ENCODE assay signal across 2 cellular contexts in the genomic region with DNA sequence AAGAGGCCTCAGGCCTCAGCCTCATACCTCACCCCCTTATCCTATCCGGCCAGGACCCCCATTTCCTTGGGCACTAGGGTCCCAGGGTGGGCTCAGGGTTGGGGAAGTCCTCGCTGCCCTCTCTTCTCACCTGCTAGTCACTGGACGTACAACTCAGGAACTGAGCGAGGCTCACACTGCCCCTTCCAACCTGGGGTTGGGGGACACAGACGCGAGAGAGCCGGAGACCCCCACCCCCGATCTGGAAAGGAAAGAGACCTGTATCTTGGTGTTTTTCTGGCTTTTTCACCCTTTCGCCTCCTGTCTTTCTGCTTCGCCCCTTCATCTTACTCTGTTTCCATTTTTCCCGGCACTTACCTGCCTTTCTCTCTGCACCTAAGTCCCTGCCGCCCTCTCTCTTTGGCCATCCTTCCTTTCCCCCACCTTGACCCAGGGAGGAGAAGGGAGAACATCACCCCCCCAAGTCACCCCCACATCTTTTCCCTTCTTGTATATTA.
TF ChIP-seq lines count a peak whose summit lies in the region.

No MANE protein-coding gene starts in this region.

TF ChIP-seq in A549, 52 proteins besides CTCF, POLR2A, EP300 and RAD21 (continued from another document and continues in another):
- TF ChIP-seq, protein P1, sequence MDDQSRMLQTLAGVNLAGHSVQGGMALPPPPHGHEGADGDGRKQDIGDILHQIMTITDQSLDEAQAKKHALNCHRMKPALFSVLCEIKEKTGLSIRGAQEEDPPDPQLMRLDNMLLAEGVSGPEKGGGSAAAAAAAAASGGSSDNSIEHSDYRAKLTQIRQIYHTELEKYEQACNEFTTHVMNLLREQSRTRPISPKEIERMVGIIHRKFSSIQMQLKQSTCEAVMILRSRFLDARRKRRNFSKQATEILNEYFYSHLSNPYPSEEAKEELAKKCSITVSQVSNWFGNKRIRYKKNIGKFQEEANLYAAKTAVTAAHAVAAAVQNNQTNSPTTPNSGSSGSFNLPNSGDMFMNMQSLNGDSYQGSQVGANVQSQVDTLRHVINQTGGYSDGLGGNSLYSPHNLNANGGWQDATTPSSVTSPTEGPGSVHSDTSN (IDR thresholded peaks at IDR 0.05): no peak
- TF ChIP-seq RARB (CRISPR knock-in tag; IDR thresholded peaks at IDR 0.05): peak; percentile 90
- TF ChIP-seq MAZ (IDR thresholded peaks at IDR 0.05; ENCODE audit: borderline replicate concordance, low read depth, low read length): no peak
- TF ChIP-seq KDM1A (IDR thresholded peaks at IDR 0.05; ENCODE audit: low read depth): no peak
- TF ChIP-seq FOXS1 (CRISPR knock-in tag; IDR thresholded peaks at IDR 0.05): no peak
- no peak for TF ChIP-seq CEBPB (IDR thresholded peaks at IDR 0.05)
- TF ChIP-seq FOSL2 (IDR thresholded peaks at IDR 0.05): no peak
- peak; percentile 49 for TF ChIP-seq FOSL2 (CRISPR knock-in tag; IDR thresholded peaks at IDR 0.05)
- peak; percentile 99 for TF ChIP-seq HOXA7 (CRISPR knock-in tag; IDR thresholded peaks at IDR 0.05)
- TF ChIP-seq, protein P2, sequence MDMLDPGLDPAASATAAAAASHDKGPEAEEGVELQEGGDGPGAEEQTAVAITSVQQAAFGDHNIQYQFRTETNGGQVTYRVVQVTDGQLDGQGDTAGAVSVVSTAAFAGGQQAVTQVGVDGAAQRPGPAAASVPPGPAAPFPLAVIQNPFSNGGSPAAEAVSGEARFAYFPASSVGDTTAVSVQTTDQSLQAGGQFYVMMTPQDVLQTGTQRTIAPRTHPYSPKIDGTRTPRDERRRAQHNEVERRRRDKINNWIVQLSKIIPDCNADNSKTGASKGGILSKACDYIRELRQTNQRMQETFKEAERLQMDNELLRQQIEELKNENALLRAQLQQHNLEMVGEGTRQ (IDR thresholded peaks at IDR 0.05): no peak
- peak; percentile 98 for TF ChIP-seq TFCP2L1 (CRISPR knock-in tag; IDR thresholded peaks at IDR 0.05)
- TF ChIP-seq, protein P3, sequence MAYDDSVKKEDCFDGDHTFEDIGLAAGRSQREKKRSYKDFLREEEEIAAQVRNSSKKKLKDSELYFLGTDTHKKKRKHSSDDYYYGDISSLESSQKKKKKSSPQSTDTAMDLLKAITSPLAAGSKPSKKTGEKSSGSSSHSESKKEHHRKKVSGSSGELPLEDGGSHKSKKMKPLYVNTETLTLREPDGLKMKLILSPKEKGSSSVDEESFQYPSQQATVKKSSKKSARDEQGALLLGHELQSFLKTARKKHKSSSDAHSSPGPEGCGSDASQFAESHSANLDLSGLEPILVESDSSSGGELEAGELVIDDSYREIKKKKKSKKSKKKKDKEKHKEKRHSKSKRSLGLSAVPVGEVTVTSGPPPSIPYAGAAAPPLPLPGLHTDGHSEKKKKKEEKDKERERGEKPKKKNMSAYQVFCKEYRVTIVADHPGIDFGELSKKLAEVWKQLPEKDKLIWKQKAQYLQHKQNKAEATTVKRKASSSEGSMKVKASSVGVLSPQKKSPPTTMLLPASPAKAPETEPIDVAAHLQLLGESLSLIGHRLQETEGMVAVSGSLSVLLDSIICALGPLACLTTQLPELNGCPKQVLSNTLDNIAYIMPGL (CRISPR knock-in tag; IDR thresholded peaks at IDR 0.05; ENCODE audit: borderline replicate concordance): peak; percentile 86
- TF ChIP-seq NPAS2 (CRISPR knock-in tag; IDR thresholded peaks at IDR 0.05; ENCODE audit: borderline replicate concordance): no peak
- no peak for TF ChIP-seq HOXB13 (CRISPR knock-in tag; IDR thresholded peaks at IDR 0.05; ENCODE audit: low read depth)
- no peak for TF ChIP-seq ZFP36 (IDR thresholded peaks at IDR 0.05; ENCODE audit: borderline replicate concordance, partially characterized antibody)
- TF ChIP-seq HOXB5 (CRISPR knock-in tag; IDR thresholded peaks at IDR 0.05): peak; percentile 63; the same call in 1 of the 2 replicates
- TF ChIP-seq, protein P4, sequence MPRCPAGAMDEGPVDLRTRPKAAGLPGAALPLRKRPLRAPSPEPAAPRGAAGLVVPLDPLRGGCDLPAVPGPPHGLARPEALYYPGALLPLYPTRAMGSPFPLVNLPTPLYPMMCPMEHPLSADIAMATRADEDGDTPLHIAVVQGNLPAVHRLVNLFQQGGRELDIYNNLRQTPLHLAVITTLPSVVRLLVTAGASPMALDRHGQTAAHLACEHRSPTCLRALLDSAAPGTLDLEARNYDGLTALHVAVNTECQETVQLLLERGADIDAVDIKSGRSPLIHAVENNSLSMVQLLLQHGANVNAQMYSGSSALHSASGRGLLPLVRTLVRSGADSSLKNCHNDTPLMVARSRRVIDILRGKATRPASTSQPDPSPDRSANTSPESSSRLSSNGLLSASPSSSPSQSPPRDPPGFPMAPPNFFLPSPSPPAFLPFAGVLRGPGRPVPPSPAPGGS (IDR thresholded peaks at IDR 0.05): no peak
- TF ChIP-seq ZSCAN20 (CRISPR knock-in tag; IDR thresholded peaks at IDR 0.05): no peak
- TF ChIP-seq FOSB (CRISPR knock-in tag; IDR thresholded peaks at IDR 0.05): peak; percentile 98
- TF ChIP-seq, protein P5, sequence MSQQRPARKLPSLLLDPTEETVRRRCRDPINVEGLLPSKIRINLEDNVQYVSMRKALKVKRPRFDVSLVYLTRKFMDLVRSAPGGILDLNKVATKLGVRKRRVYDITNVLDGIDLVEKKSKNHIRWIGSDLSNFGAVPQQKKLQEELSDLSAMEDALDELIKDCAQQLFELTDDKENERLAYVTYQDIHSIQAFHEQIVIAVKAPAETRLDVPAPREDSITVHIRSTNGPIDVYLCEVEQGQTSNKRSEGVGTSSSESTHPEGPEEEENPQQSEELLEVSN (IDR thresholded peaks at IDR 0.05; ENCODE audit: borderline replicate concordance, low read depth): no peak
- TF ChIP-seq, protein P6, sequence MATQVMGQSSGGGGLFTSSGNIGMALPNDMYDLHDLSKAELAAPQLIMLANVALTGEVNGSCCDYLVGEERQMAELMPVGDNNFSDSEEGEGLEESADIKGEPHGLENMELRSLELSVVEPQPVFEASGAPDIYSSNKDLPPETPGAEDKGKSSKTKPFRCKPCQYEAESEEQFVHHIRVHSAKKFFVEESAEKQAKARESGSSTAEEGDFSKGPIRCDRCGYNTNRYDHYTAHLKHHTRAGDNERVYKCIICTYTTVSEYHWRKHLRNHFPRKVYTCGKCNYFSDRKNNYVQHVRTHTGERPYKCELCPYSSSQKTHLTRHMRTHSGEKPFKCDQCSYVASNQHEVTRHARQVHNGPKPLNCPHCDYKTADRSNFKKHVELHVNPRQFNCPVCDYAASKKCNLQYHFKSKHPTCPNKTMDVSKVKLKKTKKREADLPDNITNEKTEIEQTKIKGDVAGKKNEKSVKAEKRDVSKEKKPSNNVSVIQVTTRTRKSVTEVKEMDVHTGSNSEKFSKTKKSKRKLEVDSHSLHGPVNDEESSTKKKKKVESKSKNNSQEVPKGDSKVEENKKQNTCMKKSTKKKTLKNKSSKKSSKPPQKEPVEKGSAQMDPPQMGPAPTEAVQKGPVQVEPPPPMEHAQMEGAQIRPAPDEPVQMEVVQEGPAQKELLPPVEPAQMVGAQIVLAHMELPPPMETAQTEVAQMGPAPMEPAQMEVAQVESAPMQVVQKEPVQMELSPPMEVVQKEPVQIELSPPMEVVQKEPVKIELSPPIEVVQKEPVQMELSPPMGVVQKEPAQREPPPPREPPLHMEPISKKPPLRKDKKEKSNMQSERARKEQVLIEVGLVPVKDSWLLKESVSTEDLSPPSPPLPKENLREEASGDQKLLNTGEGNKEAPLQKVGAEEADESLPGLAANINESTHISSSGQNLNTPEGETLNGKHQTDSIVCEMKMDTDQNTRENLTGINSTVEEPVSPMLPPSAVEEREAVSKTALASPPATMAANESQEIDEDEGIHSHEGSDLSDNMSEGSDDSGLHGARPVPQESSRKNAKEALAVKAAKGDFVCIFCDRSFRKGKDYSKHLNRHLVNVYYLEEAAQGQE (IDR thresholded peaks at IDR 0.05): no peak; the same call in 1 of the 2 replicates
- no peak for TF ChIP-seq KDM5A (IDR thresholded peaks at IDR 0.05)

TF ChIP-seq in WTC11, 78 proteins besides CTCF, POLR2A, EP300 and RAD21 (continued from another document):
- TF ChIP-seq, protein P7, sequence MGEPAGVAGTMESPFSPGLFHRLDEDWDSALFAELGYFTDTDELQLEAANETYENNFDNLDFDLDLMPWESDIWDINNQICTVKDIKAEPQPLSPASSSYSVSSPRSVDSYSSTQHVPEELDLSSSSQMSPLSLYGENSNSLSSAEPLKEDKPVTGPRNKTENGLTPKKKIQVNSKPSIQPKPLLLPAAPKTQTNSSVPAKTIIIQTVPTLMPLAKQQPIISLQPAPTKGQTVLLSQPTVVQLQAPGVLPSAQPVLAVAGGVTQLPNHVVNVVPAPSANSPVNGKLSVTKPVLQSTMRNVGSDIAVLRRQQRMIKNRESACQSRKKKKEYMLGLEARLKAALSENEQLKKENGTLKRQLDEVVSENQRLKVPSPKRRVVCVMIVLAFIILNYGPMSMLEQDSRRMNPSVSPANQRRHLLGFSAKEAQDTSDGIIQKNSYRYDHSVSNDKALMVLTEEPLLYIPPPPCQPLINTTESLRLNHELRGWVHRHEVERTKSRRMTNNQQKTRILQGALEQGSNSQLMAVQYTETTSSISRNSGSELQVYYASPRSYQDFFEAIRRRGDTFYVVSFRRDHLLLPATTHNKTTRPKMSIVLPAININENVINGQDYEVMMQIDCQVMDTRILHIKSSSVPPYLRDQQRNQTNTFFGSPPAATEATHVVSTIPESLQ (CRISPR knock-in tag; IDR thresholded peaks at IDR 0.05): no peak
- TF ChIP-seq, protein P8, sequence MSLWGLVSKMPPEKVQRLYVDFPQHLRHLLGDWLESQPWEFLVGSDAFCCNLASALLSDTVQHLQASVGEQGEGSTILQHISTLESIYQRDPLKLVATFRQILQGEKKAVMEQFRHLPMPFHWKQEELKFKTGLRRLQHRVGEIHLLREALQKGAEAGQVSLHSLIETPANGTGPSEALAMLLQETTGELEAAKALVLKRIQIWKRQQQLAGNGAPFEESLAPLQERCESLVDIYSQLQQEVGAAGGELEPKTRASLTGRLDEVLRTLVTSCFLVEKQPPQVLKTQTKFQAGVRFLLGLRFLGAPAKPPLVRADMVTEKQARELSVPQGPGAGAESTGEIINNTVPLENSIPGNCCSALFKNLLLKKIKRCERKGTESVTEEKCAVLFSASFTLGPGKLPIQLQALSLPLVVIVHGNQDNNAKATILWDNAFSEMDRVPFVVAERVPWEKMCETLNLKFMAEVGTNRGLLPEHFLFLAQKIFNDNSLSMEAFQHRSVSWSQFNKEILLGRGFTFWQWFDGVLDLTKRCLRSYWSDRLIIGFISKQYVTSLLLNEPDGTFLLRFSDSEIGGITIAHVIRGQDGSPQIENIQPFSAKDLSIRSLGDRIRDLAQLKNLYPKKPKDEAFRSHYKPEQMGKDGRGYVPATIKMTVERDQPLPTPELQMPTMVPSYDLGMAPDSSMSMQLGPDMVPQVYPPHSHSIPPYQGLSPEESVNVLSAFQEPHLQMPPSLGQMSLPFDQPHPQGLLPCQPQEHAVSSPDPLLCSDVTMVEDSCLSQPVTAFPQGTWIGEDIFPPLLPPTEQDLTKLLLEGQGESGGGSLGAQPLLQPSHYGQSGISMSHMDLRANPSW (CRISPR knock-in tag; conservative IDR thresholded peaks at IDR 0.05; ENCODE audit: low read depth): no peak
- TF ChIP-seq, protein P9, sequence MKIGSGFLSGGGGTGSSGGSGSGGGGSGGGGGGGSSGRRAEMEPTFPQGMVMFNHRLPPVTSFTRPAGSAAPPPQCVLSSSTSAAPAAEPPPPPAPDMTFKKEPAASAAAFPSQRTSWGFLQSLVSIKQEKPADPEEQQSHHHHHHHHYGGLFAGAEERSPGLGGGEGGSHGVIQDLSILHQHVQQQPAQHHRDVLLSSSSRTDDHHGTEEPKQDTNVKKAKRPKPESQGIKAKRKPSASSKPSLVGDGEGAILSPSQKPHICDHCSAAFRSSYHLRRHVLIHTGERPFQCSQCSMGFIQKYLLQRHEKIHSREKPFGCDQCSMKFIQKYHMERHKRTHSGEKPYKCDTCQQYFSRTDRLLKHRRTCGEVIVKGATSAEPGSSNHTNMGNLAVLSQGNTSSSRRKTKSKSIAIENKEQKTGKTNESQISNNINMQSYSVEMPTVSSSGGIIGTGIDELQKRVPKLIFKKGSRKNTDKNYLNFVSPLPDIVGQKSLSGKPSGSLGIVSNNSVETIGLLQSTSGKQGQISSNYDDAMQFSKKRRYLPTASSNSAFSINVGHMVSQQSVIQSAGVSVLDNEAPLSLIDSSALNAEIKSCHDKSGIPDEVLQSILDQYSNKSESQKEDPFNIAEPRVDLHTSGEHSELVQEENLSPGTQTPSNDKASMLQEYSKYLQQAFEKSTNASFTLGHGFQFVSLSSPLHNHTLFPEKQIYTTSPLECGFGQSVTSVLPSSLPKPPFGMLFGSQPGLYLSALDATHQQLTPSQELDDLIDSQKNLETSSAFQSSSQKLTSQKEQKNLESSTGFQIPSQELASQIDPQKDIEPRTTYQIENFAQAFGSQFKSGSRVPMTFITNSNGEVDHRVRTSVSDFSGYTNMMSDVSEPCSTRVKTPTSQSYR (CRISPR knock-in tag; IDR thresholded peaks at IDR 0.05): no peak
- TF ChIP-seq, protein P10, sequence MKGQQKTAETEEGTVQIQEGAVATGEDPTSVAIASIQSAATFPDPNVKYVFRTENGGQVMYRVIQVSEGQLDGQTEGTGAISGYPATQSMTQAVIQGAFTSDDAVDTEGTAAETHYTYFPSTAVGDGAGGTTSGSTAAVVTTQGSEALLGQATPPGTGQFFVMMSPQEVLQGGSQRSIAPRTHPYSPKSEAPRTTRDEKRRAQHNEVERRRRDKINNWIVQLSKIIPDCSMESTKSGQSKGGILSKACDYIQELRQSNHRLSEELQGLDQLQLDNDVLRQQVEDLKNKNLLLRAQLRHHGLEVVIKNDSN (CRISPR knock-in tag; IDR thresholded peaks at IDR 0.05): no peak
- TF ChIP-seq RELA (CRISPR knock-in tag; IDR thresholded peaks at IDR 0.05; ENCODE audit: borderline replicate concordance): no peak
